Comparison of ENCODE assay signal across 11 cellular contexts in genomic region chr18:80253871-80254492, GRCh38. TPM values are rescaled to one million over a fixed set of nuclear protein-coding genes. Genes with fewer than 3 reads are reported as not detected.
DNase-seq lines count a peak whose midpoint lies in the region; ATAC-seq and TF ChIP-seq lines count a peak whose summit lies in the region.
"Had no signal": no experiment of that assay in that cellular context is flagged by ENCODE, and none has a peak within 500 bp of the region (broad histone marks: within the 10 kb centered on the region; RNA-seq: fewer than 3 reads in every experiment).

No MANE protein-coding gene starts in this region.

- DNase-seq in CD8-positive, alpha-beta T cell = peak in 5 of 7 experiments; percentile 21 to 45 (median 35)
- peak; percentile 9 to 27 for DNase-seq in activated T-cell treated with anti-CD3 and anti-CD28 coated beads, Interleukin-2, amount 50 U/mL, for 72 hours
- no peak for DNase-seq in memory B cell (ENCODE audit: low spot score in 2 of 2)
- no peak for DNase-seq in NCI-H146 (lab: John Stamatoyannopoulos, UW)
- no peak for DNase-seq in NCI-H526 (lab: John Stamatoyannopoulos, UW)
- DNase-seq: NCI-H69, transverse colon had no signal

- H3K4me3 ChIP-seq in CD8-positive, alpha-beta T cell (ENCODE audit: low read depth, low read length) = no peak overlapping the region
- H3K4me3 ChIP-seq: ovary, transverse colon had no signal

- H3K36me3 ChIP-seq in CD8-positive, alpha-beta T cell (ENCODE audit: insufficient read depth, low read length) = no peaks in the 10 kb centered on the region
- H3K36me3 ChIP-seq: ovary, transverse colon had no signal

- no peak overlapping the region for H3K4me3 Mint-ChIP-seq in CD8-positive, alpha-beta T cell
- H3K4me3 Mint-ChIP-seq in activated T-cell treated with anti-CD3 and anti-CD28 coated beads, Interleukin-2, amount 50 U/mL, for 72 hours = no peak overlapping the region
- H3K4me3 Mint-ChIP-seq in memory B cell = no peak overlapping the region

- no peaks in the 10 kb centered on the region for H3K36me3 Mint-ChIP-seq in CD8-positive, alpha-beta T cell
- no peaks in the 10 kb centered on the region for H3K36me3 Mint-ChIP-seq in activated T-cell treated with anti-CD3 and anti-CD28 coated beads, Interleukin-2, amount 50 U/mL, for 72 hours (ENCODE audit: insufficient read depth in 2 of 2)
- H3K36me3 Mint-ChIP-seq in memory B cell = no peaks in the 10 kb centered on the region

- CTCF ChIA-PET in CD8-positive, alpha-beta T cell (lab: Charles Lee) = interaction anchor here (6.7 kb wide), 1 partner anchor 96 kb away, joined by 53 read pairs; no protein-coding TSS in a partner anchor

- no peaks in the 10 kb centered on the region for H3K4me1 ChIP-seq in CD8-positive, alpha-beta T cell (ENCODE audit: insufficient read depth, low read length)
- H3K4me1 ChIP-seq: transverse colon had no signal

- intact Hi-C loops in CD8-positive, alpha-beta T cell (cut with DNase I, micrococcal nuclease) = no loop called here

- H3K27me3 Mint-ChIP-seq in CD8-positive, alpha-beta T cell (ENCODE audit: low read depth) = peaks cover 4% of the 10 kb centered on the region
- peaks cover 49% of the 10 kb centered on the region for H3K27me3 Mint-ChIP-seq in activated T-cell treated with anti-CD3 and anti-CD28 coated beads, Interleukin-2, amount 50 U/mL, for 72 hours (ENCODE audit: low read depth)
- H3K27me3 Mint-ChIP-seq in memory B cell = peaks cover 8% of the 10 kb centered on the region

- no peaks in the 10 kb centered on the region for H3K9me3 Mint-ChIP-seq in CD8-positive, alpha-beta T cell
- H3K9me3 Mint-ChIP-seq in activated T-cell treated with anti-CD3 and anti-CD28 coated beads, Interleukin-2, amount 50 U/mL, for 72 hours = no peaks in the 10 kb centered on the region
- H3K9me3 Mint-ChIP-seq in memory B cell = no peaks in the 10 kb centered on the region

- no peaks in the 10 kb centered on the region for H3K27me3 ChIP-seq in CD8-positive, alpha-beta T cell (ENCODE audit: insufficient read depth, low read length)
- H3K27me3 ChIP-seq: ovary, transverse colon had no signal

- peak; percentile 93 for ATAC-seq in CD8-positive, alpha-beta T cell
- ATAC-seq in HG03354 (IDR thresholded peaks at IDR 0.05; ENCODE audit: poor library complexity, severe bottlenecking, unreplicated experiment) (peak; percentile 58), memory B cell (ENCODE audit: low read depth) (peak; percentile 57), GM21367 (IDR thresholded peaks at IDR 0.05; ENCODE audit: unreplicated experiment) (no peak), HG02588 (IDR thresholded peaks at IDR 0.05; ENCODE audit: unreplicated experiment) (no peak)
- no peak for ATAC-seq in activated T-cell treated with anti-CD3 and anti-CD28 coated beads, Interleukin-2, amount 50 U/mL, for 72 hours (replicated peaks in 1 of 2)

- no peak overlapping the region for H3K27ac Mint-ChIP-seq in CD8-positive, alpha-beta T cell
- no peak overlapping the region for H3K27ac Mint-ChIP-seq in activated T-cell treated with anti-CD3 and anti-CD28 coated beads, Interleukin-2, amount 50 U/mL, for 72 hours
- H3K27ac Mint-ChIP-seq in memory B cell = no peak overlapping the region

- TF ChIP-seq CTCF in CD8-positive, alpha-beta T cell (IDR thresholded peaks at IDR 0.05) = no peak

- H3K4me1 Mint-ChIP-seq in CD8-positive, alpha-beta T cell (ENCODE audit: low read depth) = no peaks in the 10 kb centered on the region
- no peaks in the 10 kb centered on the region for H3K4me1 Mint-ChIP-seq in activated T-cell treated with anti-CD3 and anti-CD28 coated beads, Interleukin-2, amount 50 U/mL, for 72 hours (ENCODE audit: low read depth)
- no peaks in the 10 kb centered on the region for H3K4me1 Mint-ChIP-seq in memory B cell

- POLR2A ChIA-PET in CD8-positive, alpha-beta T cell (lab: Charles Lee) = no interaction called here

- no peak overlapping the region for H3K27ac ChIP-seq in CD8-positive, alpha-beta T cell (ENCODE audit: low read depth, low read length)
- H3K27ac ChIP-seq: ovary, transverse colon had no signal

- no peaks in the 10 kb centered on the region for H3K9me3 ChIP-seq in CD8-positive, alpha-beta T cell (ENCODE audit: low read length)
- H3K9me3 ChIP-seq: ovary, transverse colon had no signal

RNA-seq across cellular contexts. Expression of gene PARD6G, which starts 6.7 kb away (rescaled TPM):
- 1 to 10 TPM; 3.7 to 3.8 TPM for total RNA-seq in CD8-positive, alpha-beta T cell
- not detected for total RNA-seq in activated T-cell treated with anti-CD3 and anti-CD28 coated beads, Interleukin-2, amount 50 U/mL, for 72 hours

Comparison
In these comparisons a context has a peak if more than half of its experiments do, and no peak if none do; other contexts are left out.
1. ATAC-seq: peak in CD8-positive, alpha-beta T cell (single experiment), HG03354 (single experiment) and memory B cell (single experiment); none in activated T-cell treated with anti-CD3 and anti-CD28 coated beads, Interleukin-2, amount 50 U/mL, for 72 hours (0 of 2), GM21367 (single experiment) and HG02588 (single experiment).
2. DNase-seq: peak in CD8-positive, alpha-beta T cell (5 of 7) and activated T-cell treated with anti-CD3 and anti-CD28 coated beads, Interleukin-2, amount 50 U/mL, for 72 hours (2 of 2); none in memory B cell (0 of 2), NCI-H146 (single experiment) and NCI-H526 (0 of 2).
3. RNA of gene PARD6G, which starts 6.7 kb away (total RNA-seq): 3.7 to 3.8 TPM in CD8-positive, alpha-beta T cell; not detected in activated T-cell treated with anti-CD3 and anti-CD28 coated beads, Interleukin-2, amount 50 U/mL, for 72 hours; every median in the first group is over 4 times any median in the second.